ENCODE assay signal across 10 cellular contexts in the genomic region with DNA sequence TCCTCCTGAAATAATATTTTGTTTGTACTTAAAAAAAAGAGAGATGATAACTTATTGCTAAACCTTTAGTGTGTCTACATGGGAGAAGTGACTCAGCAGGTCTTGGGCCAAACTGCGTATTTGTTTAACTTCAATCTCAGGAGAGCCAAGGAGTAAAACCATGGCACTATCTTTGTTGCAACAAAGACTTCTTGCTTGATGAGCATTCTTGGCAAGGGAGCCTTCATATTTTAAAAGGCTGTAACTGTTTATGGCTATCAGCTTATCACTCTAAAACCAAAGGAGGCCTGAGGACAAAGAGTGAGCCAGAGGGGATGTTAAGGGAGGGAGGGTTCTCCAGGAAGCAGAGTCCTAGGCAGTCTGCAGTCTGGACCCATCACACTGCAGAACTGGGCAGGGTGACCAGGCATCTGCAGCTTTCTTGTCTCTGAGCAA.
A peak's percentile ranks its signal among the peaks of the same experiment; 100 is the strongest.
DNase-seq lines count a peak whose midpoint lies in the region; ATAC-seq and TF ChIP-seq lines count a peak whose summit lies in the region.
"Had no signal": no experiment of that assay in that cellular context is flagged by ENCODE, and none has a peak within 500 bp of the region (broad histone marks: within the 10 kb centered on the region; RNA-seq: fewer than 3 reads in every experiment).

No MANE protein-coding gene starts in this region.

- no peaks in the 10 kb centered on the region for H3K9me3 ChIP-seq in RWPE2 (ENCODE audit: severe bottlenecking)
- H3K9me3 ChIP-seq in prostate gland = no peaks in the 10 kb centered on the region
- H3K9me3 ChIP-seq in right lobe of liver = no peaks in the 10 kb centered on the region
- H3K9me3 ChIP-seq in SJCRH30 (replicated peaks) = no peaks in the 10 kb centered on the region

- DNase-seq in EL (peak; percentile 85), RWPE2 (ENCODE audit: low spot score) (no peak), fibroblast of mammary gland (ENCODE audit: low read depth) (peak; percentile 98), prostate gland (ENCODE audit: low spot score) (peak; percentile 55), right lobe of liver (no peak), germinal center (ENCODE audit: low spot score) (no peak), SJCRH30 (no peak)
- DNase-seq in activated naive CD4-positive, alpha-beta T cell treated with anti-CD3 and anti-CD28 coated beads, Interleukin-2, amount 50 U/mL, for 16 hours = no peak
- DNase-seq: kidney; stimulated activated naive CD4-positive, alpha-beta T cell had no signal

- intact Hi-C loops in prostate gland (cut with DNase I) = no loop called here
- intact Hi-C loops in right lobe of liver (cut with DNase I) = no loop called here

- 15% methylated on average over 1 of the region's 1 CpG for WGBS in prostate gland
- WGBS in right lobe of liver (ENCODE audit: insufficient coverage, low coverage, low lambda C conversion rate, missing lambda C conversion rate) = 44% methylated on average over 1 of the region's 1 CpG

- H3K27ac ChIP-seq in RWPE2 (ENCODE audit: poor library complexity, severe bottlenecking) = peak overlapping the region; percentile 88
- no peak overlapping the region for H3K27ac ChIP-seq in prostate gland
- H3K27ac ChIP-seq in right lobe of liver = no peak overlapping the region
- no peak overlapping the region for H3K27ac ChIP-seq in SJCRH30

- H3K4me3 ChIP-seq in RWPE2 (ENCODE audit: severe bottlenecking) = no peak overlapping the region
- no peak overlapping the region for H3K4me3 ChIP-seq in fibroblast of mammary gland (ENCODE audit: control insufficient read depth, low read depth, low read length)
- H3K4me3 ChIP-seq in prostate gland = no peak overlapping the region
- H3K4me3 ChIP-seq in right lobe of liver = no peak overlapping the region
- no peak overlapping the region for H3K4me3 ChIP-seq in SJCRH30

- H3K4me1 ChIP-seq in RWPE2 (ENCODE audit: insufficient read depth, poor library complexity, severe bottlenecking) (peaks cover 57% of the 10 kb centered on the region), prostate gland (replicated peaks) (peaks cover 4% of the 10 kb centered on the region), right lobe of liver (no peaks in the 10 kb centered on the region), SJCRH30 (no peaks in the 10 kb centered on the region)

- H3K36me3 ChIP-seq in RWPE2 (ENCODE audit: low read depth) (no peaks in the 10 kb centered on the region), prostate gland (no peaks in the 10 kb centered on the region), right lobe of liver (no peaks in the 10 kb centered on the region), SJCRH30 (no peaks in the 10 kb centered on the region)

- no peaks in the 10 kb centered on the region for H3K27me3 ChIP-seq in RWPE2 (ENCODE audit: insufficient read depth, poor library complexity, severe bottlenecking)
- H3K27me3 ChIP-seq in prostate gland (replicated peaks; ENCODE audit: insufficient read depth) = no peaks in the 10 kb centered on the region
- no peaks in the 10 kb centered on the region for H3K27me3 ChIP-seq in right lobe of liver
- H3K27me3 ChIP-seq in SJCRH30 = peaks cover 20% of the 10 kb centered on the region; the same call in 1 of the 2 replicates

- TF ChIP-seq POLR2A in prostate gland (IDR thresholded peaks at IDR 0.05) = no peak
- TF ChIP-seq POLR2A in right lobe of liver (IDR thresholded peaks at IDR 0.05) = no peak

- TF ChIP-seq CTCF in RWPE2 (IDR thresholded peaks at IDR 0.05; ENCODE audit: poor library complexity, severe bottlenecking) (no peak), fibroblast of mammary gland (conservative IDR thresholded peaks at IDR 0.05; ENCODE audit: control insufficient read depth, insufficient read depth, low read depth, low read length) (no peak), prostate gland (IDR thresholded peaks at IDR 0.05) (no peak), right lobe of liver (IDR thresholded peaks at IDR 0.05) (no peak)

- peak; percentile 64 for ATAC-seq in RWPE2 (ENCODE audit: low read depth)
- no peak for ATAC-seq in right lobe of liver

Comparison
In these comparisons a context has a peak if more than half of its experiments do, and no peak if none do; other contexts are left out.
1. DNase-seq: peak in EL (single experiment), fibroblast of mammary gland (single experiment) and prostate gland (single experiment); none in RWPE2 (single experiment), activated naive CD4-positive, alpha-beta T cell treated with anti-CD3 and anti-CD28 coated beads, Interleukin-2, amount 50 U/mL, for 16 hours (single experiment), right lobe of liver (0 of 3), germinal center (single experiment) and SJCRH30 (0 of 2).